Comparison of ENCODE assay signal across 8 cellular contexts in the genomic region with DNA sequence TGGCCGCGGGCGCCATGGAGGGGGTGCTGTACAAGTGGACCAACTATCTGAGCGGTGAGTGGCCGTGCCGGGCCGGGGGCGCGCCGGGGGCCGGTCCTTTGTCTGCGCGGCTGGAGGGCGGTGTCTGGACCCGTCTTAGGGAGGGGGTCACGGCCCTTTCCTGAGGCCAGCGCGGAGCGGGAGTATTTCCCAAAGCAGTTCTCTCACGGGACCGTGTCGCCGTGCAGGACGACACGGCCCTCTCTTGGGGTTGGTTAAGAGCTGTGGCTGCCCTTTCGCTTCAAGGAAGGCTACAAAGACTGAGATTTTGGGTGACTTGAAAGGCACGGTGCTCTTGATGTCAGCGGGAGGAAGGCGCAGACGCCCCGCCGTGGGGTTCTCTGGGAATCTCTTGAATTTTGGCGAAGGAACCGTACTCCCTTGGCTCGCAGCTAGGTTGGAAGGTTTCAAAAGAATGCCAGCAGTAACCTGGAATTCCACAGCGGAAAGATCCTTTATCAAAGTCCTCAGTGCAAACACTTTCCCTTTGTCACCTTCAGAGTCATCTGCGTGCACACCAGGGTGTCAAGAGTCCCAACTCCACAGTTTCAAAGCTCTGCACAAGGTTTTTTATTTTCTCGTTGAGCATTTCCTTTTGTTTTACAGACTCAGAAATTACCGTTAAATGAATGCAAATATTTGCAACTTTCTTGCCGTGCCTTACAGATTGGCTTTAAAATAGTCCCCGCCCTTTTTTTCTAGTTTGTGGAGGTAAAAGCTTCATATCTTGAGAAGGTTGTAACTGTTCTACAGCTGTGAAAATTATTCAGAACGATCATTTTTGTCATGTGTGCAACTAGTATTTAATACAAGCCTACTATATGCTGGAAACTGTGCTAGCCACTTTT. TPM values are rescaled to one million over a fixed set of nuclear protein-coding genes. Genes with fewer than 3 reads are reported as not detected.
DNase-seq lines count a peak whose midpoint lies in the region; ATAC-seq and TF ChIP-seq lines count a peak whose summit lies in the region.

No MANE protein-coding gene starts in this region.

- H3K4me3 ChIP-seq in endodermal cell (ENCODE audit: low read length), result peak overlapping the region; percentile 95
- H3K4me3 ChIP-seq in transverse colon, result peak overlapping the region; percentile 89 to 94 (median 93)

- 0 to 1% methylated on average over 17 to 42 of the region's 42 CpGs for WGBS in endodermal cell (ENCODE audit: insufficient coverage in 1 of 2, insufficient read length in 1 of 2), 2 experiments
- WGBS in transverse colon (ENCODE audit: low coverage in 1 of 2), 2 donors, result 0% methylated on average over 5 to 23 of the region's 42 CpGs

- H3K9ac ChIP-seq in endodermal cell (ENCODE audit: extremely low read depth, low read length, poor library complexity, severe bottlenecking), result peak overlapping the region; percentile 86

- H3K9me3 ChIP-seq in endodermal cell (ENCODE audit: control insufficient read depth, low read length), result no peaks in the 10 kb centered on the region
- H3K9me3 ChIP-seq in transverse colon, result no peaks in the 10 kb centered on the region

- peak; percentile 20 for ATAC-seq in GM21381 (IDR thresholded peaks at IDR 0.05; ENCODE audit: unreplicated experiment)
- peak; percentile 3 for ATAC-seq in HG03565 (IDR thresholded peaks at IDR 0.05; ENCODE audit: unreplicated experiment)

- H3K4me1 Mint-ChIP-seq in endodermal cell, result peaks cover 21% of the 10 kb centered on the region

- intact Hi-C loops in transverse colon (cut with DNase I; ENCODE audit: low total_unique reads), result no loop called here

- no peak overlapping the region for H3K4me3 Mint-ChIP-seq in endodermal cell

- H3K36me3 ChIP-seq in endodermal cell (ENCODE audit: control insufficient read depth, insufficient read depth, low read length) (peaks cover 11% of the 10 kb centered on the region), transverse colon (no peaks in the 10 kb centered on the region)

- H3K4me1 ChIP-seq in endodermal cell (ENCODE audit: control insufficient read depth, insufficient read depth, low read length) (peaks cover 2% of the 10 kb centered on the region), transverse colon (peaks cover 0 to 61% (median 48%) of the 10 kb centered on the region in 4 donors)

- no peaks in the 10 kb centered on the region for H3K9me3 Mint-ChIP-seq in endodermal cell

- in situ Hi-C loops in transverse colon (cut with MboI; ENCODE audit: low pct_ligation_motif_present in 1 of 4, low pct_unique_long_range_greater_than_20kb in 1 of 4, low sequenced_read_pairs in 3 of 4), result no loop called here

- DNase-seq in DMS79 treated with DMSO at 0.1 percent for 48 hours (lab: John Stamatoyannopoulos, UW) (peak; percentile 37), DMS79 (lab: John Stamatoyannopoulos, UW) (no peak), T1000 (lab: John Stamatoyannopoulos, UW) (peak; percentile 20), endodermal cell (peak; percentile 80), midbrain (lab: John Stamatoyannopoulos, UW) (peak; percentile 49), transverse colon (no peak)

- TF ChIP-seq EP300 in transverse colon (IDR thresholded peaks at IDR 0.05; ENCODE audit: low read depth), result no peak

- peaks cover under 1% of the 10 kb centered on the region for H3K36me3 Mint-ChIP-seq in endodermal cell (ENCODE audit: low read depth)

- H3K27ac Mint-ChIP-seq in endodermal cell, result peak overlapping the region; percentile 95

- H3K27me3 ChIP-seq in endodermal cell (ENCODE audit: control insufficient read depth, insufficient read depth, low read length, poor library complexity, severe bottlenecking), result no peaks in the 10 kb centered on the region
- no peaks in the 10 kb centered on the region for H3K27me3 ChIP-seq in transverse colon

- TF ChIP-seq CTCF in endodermal cell (conservative IDR thresholded peaks at IDR 0.05) (no peak), transverse colon (IDR thresholded peaks at IDR 0.05) (peak in 2 of 5 experiments; percentile 2 to 18)

- no peak for TF ChIP-seq POLR2A in transverse colon (IDR thresholded peaks at IDR 0.05)

- H3K27me3 Mint-ChIP-seq in endodermal cell (ENCODE audit: insufficient read depth), result no peaks in the 10 kb centered on the region

- H3K27ac ChIP-seq in endodermal cell (ENCODE audit: low read depth, low read length) (peak overlapping the region; percentile 91), transverse colon (peak overlapping the region; percentile 92 to 96 (median 96))

RNA-seq across cellular contexts. Expression of a gene that starts 0.8 kb away (rescaled TPM):
- total RNA-seq in endodermal cell (10 to 100 TPM; 37.7 to 42.2 TPM), transverse colon (10 to 100 TPM in 3 of 4 donors, 1 to 10 TPM in 1; 6.6 to 16.4 (median 13.1) TPM)
- polyA plus RNA-seq in endodermal cell (2013, experiment 1 of 2), result 35.2 TPM
- polyA plus RNA-seq in endodermal cell (2013, experiment 2 of 2), result 35.6 TPM

RNA-seq across cellular contexts. Expression of a gene that starts 2.5 kb away (rescaled TPM):
- total RNA-seq in endodermal cell (10 to 100 TPM; 15.1 to 24.8 TPM), transverse colon (10 to 100 TPM in 2 of 4 donors, 1 to 10 TPM in 1, under 1 TPM in 1; 0.75 to 12.7 (median 9.6) TPM)
- 12.9 TPM for polyA plus RNA-seq in endodermal cell (2013, experiment 1 of 2)
- polyA plus RNA-seq in endodermal cell (2013, experiment 2 of 2), result 10.9 TPM

RNA-seq across cellular contexts. Expression of a gene that starts 39.4 kb away (rescaled TPM):
- 100 to 1,000 TPM; 110 to 112 TPM for total RNA-seq in endodermal cell
- polyA plus RNA-seq in endodermal cell (2013, experiment 1 of 2), result 95.9 TPM
- 93.6 TPM for polyA plus RNA-seq in endodermal cell (2013, experiment 2 of 2)
- 10 to 100 TPM; 15.0 to 24.5 (median 17.3) TPM for total RNA-seq in transverse colon

Comparison
In these comparisons a context has a peak if more than half of its experiments do, and no peak if none do; other contexts are left out.
1. DNase-seq: peak in DMS79 treated with DMSO at 0.1 percent for 48 hours (single experiment), T1000 (single experiment), endodermal cell (single experiment) and midbrain (single experiment); none in DMS79 (single experiment) and transverse colon (single experiment).
2. RNA of a gene that starts 39.4 kb away (total RNA-seq): 110 to 112 TPM in endodermal cell; 15.0 to 24.5 TPM in transverse colon; every median in the first group is over 4 times any median in the second.